Comparison of ENCODE assay signal across 9 cellular contexts in the genomic region with DNA sequence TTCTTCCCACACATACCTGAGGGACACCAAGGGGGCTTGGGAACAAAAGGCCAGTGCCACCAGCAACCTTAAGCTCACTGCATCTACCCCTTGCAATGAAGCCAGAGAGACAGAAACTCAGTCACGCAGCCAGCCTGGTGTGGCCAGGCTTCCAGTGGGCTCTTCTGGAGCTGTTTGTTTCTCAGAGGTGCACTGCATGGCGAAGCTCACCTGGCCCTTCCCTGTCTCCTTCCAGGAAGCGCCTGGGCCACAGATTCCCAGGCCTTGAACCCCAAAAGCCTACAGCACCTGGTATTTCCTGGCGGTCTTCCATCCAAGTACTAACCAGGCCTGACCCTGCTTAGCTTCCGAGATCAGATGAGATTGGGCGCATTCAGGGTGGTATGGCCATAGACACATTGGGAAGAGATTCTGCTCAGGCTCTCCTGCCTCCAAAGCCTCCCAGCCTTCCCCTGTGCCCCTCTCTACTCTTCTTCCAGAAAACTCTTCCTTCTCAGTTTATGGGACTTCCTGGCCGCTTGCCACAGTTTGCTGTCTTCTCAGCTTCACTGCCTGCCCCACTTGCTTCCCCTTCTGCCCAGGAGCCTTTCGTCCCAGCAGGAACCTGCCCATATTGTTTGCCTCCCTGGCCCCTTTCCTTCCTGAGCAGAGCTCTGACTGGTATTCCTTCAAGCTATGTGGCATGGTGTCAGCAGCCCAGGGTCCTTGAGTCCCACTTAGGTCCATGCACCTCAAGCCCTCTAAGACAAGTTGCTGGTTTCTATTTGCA. TPM values are rescaled to one million over a fixed set of nuclear protein-coding genes. Genes with fewer than 3 reads are reported as not detected.
DNase-seq lines count a peak whose midpoint lies in the region; ATAC-seq and TF ChIP-seq lines count a peak whose summit lies in the region.
"Had no signal": no experiment of that assay in that cellular context is flagged by ENCODE, and none has a peak within 500 bp of the region (broad histone marks: within the 10 kb centered on the region; RNA-seq: fewer than 3 reads in every experiment).

No MANE protein-coding gene starts in this region.

- H3K4me3 ChIP-seq in heart left ventricle (peak overlapping the region in 7 of 12 donors; percentile 6 to 98 (median 76)), adrenal gland (peak overlapping the region in 1 of 4 donors; percentile 82), mesenchymal stem cell (ENCODE audit: insufficient read depth in 1 of 2, low read depth in 1 of 2, low read length in 2 of 2) (peak overlapping the region in 1 of 2 experiments; percentile 95), vagina (peak overlapping the region; percentile 73 to 92)

- intact Hi-C loops in heart left ventricle (cut with DNase I): loop anchor here in 8 of 10 donors (2.0 to 10.0 kb wide), 6 partner anchors 17 to 267 kb away; a partner anchor contains a TSS
- intact Hi-C loops in cardiac septum (cut with DNase I): loop anchor here (2.0 to 10.0 kb wide), 2 partner anchors 19 to 423 kb away; a partner anchor contains a TSS
- intact Hi-C loops in adrenal gland (cut with DNase I): no loop called here
- intact Hi-C loops in vagina (cut with DNase I): loop anchor here (2.0 to 5.0 kb wide), 2 partner anchors 17 to 39 kb away; a partner anchor contains a TSS

- H2BK15ac ChIP-seq in mesenchymal stem cell (ENCODE audit: low read depth, poor library complexity, severe bottlenecking): no peak overlapping the region

- H3K79me1 ChIP-seq in mesenchymal stem cell (replicated peaks; ENCODE audit: low read length, poor library complexity, severe bottlenecking): peaks cover 15% of the 10 kb centered on the region

- H4K8ac ChIP-seq in mesenchymal stem cell (ENCODE audit: low read length): no peak overlapping the region

- TF ChIP-seq CTCF in heart left ventricle (IDR thresholded peaks at IDR 0.05) (no peak), adrenal gland (IDR thresholded peaks at IDR 0.05) (no peak), vagina (IDR thresholded peaks at IDR 0.05) (no peak)

- DNase-seq in heart left ventricle (no peak), cardiac septum (ENCODE audit: low spot score) (no peak), adrenal gland (peak in 2 of 7 donors; percentile 47 to 60), mesenchymal stem cell (no peak), vagina (ENCODE audit: extremely low spot score in 2 of 2) (no peak), midbrain (lab: John Stamatoyannopoulos, UW) (no peak), HCEC 1CT (no peak)
- DNase-seq in stimulated activated CD4-positive, alpha-beta T cell treated with anti-CD3 and anti-CD28 coated beads, Interleukin-4, amount 100 ng/mL, for 1 hour: no peak
- DNase-seq: T-helper 9 cell had no signal

- no peak overlapping the region for H3K4ac ChIP-seq in mesenchymal stem cell (ENCODE audit: low read depth in 1 of 2, low read length in 2 of 2)

- H4K91ac ChIP-seq in mesenchymal stem cell (ENCODE audit: low read length): no peak overlapping the region

- no peak overlapping the region for H3K4me2 ChIP-seq in mesenchymal stem cell (ENCODE audit: low read length, poor library complexity, severe bottlenecking)

- no peak overlapping the region for H3K23ac ChIP-seq in mesenchymal stem cell (ENCODE audit: low read length in 2 of 2)

- H3K9ac ChIP-seq in mesenchymal stem cell (ENCODE audit: low read length): peak overlapping the region; percentile 96

- H2AK5ac ChIP-seq in mesenchymal stem cell (ENCODE audit: low read length, severe bottlenecking): no peak overlapping the region

- H3K14ac ChIP-seq in mesenchymal stem cell (ENCODE audit: low read length in 2 of 2): no peak overlapping the region

- H2BK120ac ChIP-seq in mesenchymal stem cell (ENCODE audit: low read depth, low read length): no peak overlapping the region

- no peak overlapping the region for H2BK12ac ChIP-seq in mesenchymal stem cell (ENCODE audit: low read length in 2 of 2)

- no peak for ATAC-seq in heart left ventricle

- WGBS in heart left ventricle, 4 donors: 73 to 92% (median 84%) methylated on average over 6 to 8 of the region's 8 CpGs
- 65 to 75% (median 73%) methylated on average over 7 to 8 of the region's 8 CpGs for WGBS in adrenal gland, 4 donors
- WGBS in mesenchymal stem cell: 97% methylated on average over 8 of the region's 8 CpGs

- no peak overlapping the region for H2BK5ac ChIP-seq in mesenchymal stem cell (ENCODE audit: low read depth, low read length, poor library complexity, severe bottlenecking)

- H2AFZ ChIP-seq in mesenchymal stem cell (ENCODE audit: low read depth, low read length): no peak overlapping the region

- H3K27ac ChIP-seq in heart left ventricle: peak overlapping the region in 10 of 12 donors; percentile 85 to 98 (median 92)
- peak overlapping the region in 4 of 5 donors; percentile 82 to 96 (median 86) for H3K27ac ChIP-seq in adrenal gland
- H3K27ac ChIP-seq in mesenchymal stem cell (ENCODE audit: low read length, poor library complexity, severe bottlenecking): no peak overlapping the region
- peak overlapping the region; percentile 82 for H3K27ac ChIP-seq in vagina

- H3K9me3 ChIP-seq in heart left ventricle: no peaks in the 10 kb centered on the region
- H3K9me3 ChIP-seq in adrenal gland (replicated peaks in 1 of 3): no peaks in the 10 kb centered on the region
- H3K9me3 ChIP-seq in mesenchymal stem cell (ENCODE audit: control insufficient read depth, low read length): no peaks in the 10 kb centered on the region
- no peaks in the 10 kb centered on the region for H3K9me3 ChIP-seq in vagina

- H3K27me3 ChIP-seq in heart left ventricle (no peaks in the 10 kb centered on the region), adrenal gland (no peaks in the 10 kb centered on the region), mesenchymal stem cell (ENCODE audit: control insufficient read depth in 1 of 2, insufficient read depth in 1 of 2, low read length in 2 of 2) (no peaks in the 10 kb centered on the region), vagina (no peaks in the 10 kb centered on the region)

- TF ChIP-seq POLR2A in heart left ventricle (IDR thresholded peaks at IDR 0.05): no peak
- TF ChIP-seq POLR2A in adrenal gland (IDR thresholded peaks at IDR 0.05): no peak
- no peak for TF ChIP-seq POLR2A in vagina (IDR thresholded peaks at IDR 0.05)

- no peak overlapping the region for H3K18ac ChIP-seq in mesenchymal stem cell (ENCODE audit: low read depth in 1 of 2, low read length in 2 of 2)

- H3K36me3 ChIP-seq in heart left ventricle (peaks cover 0 to 41% (median 25%) of the 10 kb centered on the region in 9 donors), adrenal gland (replicated peaks in 1 of 2) (peaks cover 0 to 29% of the 10 kb centered on the region in 2 donors), mesenchymal stem cell (ENCODE audit: control insufficient read depth in 1 of 2, insufficient read depth in 2 of 2, low read depth in 1 of 2, low read length in 2 of 2) (peaks cover 49 to 55% of the 10 kb centered on the region in 2 experiments), vagina (peaks cover 0 to 8% of the 10 kb centered on the region in 2 donors)

- H3K4me1 ChIP-seq in heart left ventricle (peaks cover 0 to 74% (median 43%) of the 10 kb centered on the region in 12 donors), adrenal gland (replicated peaks in 1 of 2) (peaks cover 46 to 75% of the 10 kb centered on the region in 2 donors), mesenchymal stem cell (ENCODE audit: control insufficient read depth, insufficient read depth, low read depth, low read length) (peaks cover 31% of the 10 kb centered on the region), vagina (peaks cover 49% of the 10 kb centered on the region)

RNA-seq across cellular contexts. Expression of a gene that starts 1.6 kb away (rescaled TPM):
- 10 to 100 TPM; 21.2 to 80.3 (median 65.4) TPM for total RNA-seq in heart left ventricle
- 10 to 100 TPM; 61.4 to 65.1 TPM for polyA plus RNA-seq in heart left ventricle
- 67.1 TPM for total RNA-seq in cardiac septum
- total RNA-seq in adrenal gland: 10 to 100 TPM in 7 of 8 donors, 1 to 10 TPM in 1; 9.9 to 78.7 (median 49.7) TPM
- polyA plus RNA-seq in adrenal gland: 10 to 100 TPM; 36.1 to 45.7 (median 43.2) TPM
- polyA plus RNA-seq in mesenchymal stem cell (2013, experiment 1 of 2): 18.8 TPM
- 19.6 TPM for polyA plus RNA-seq in mesenchymal stem cell (2013, experiment 2 of 2)
- 12.8 TPM for total RNA-seq in vagina

RNA-seq across cellular contexts. Expression of a gene that starts 16.4 kb away (rescaled TPM):
- total RNA-seq in heart left ventricle (10 to 100 TPM in 7 of 9 donors, 1 to 10 TPM in 2; 3.8 to 26.3 (median 21.9) TPM), cardiac septum (29.3 TPM), adrenal gland (10 to 100 TPM in 7 of 8 donors, 1 to 10 TPM in 1; 7.4 to 82.3 (median 38.9) TPM), vagina (25.8 TPM)
- polyA plus RNA-seq in heart left ventricle (10 to 100 TPM; 16.5 to 33.6 TPM), adrenal gland (100 to 1,000 TPM in 2 of 3 donors, 10 to 100 TPM in 1; 13.4 to 233 (median 144) TPM)
- polyA plus RNA-seq in mesenchymal stem cell (2013, experiment 1 of 2): 50.8 TPM
- polyA plus RNA-seq in mesenchymal stem cell (2013, experiment 2 of 2): 51.3 TPM

RNA-seq across cellular contexts. Expression of a gene that starts 20.8 kb away (rescaled TPM):
- total RNA-seq in heart left ventricle (100 to 1,000 TPM; 145 to 305 (median 194) TPM), cardiac septum (141 TPM), adrenal gland (100 to 1,000 TPM; 138 to 315 (median 235) TPM), vagina (193 TPM)
- polyA plus RNA-seq in heart left ventricle (100 to 1,000 TPM; 298 to 304 TPM), adrenal gland (100 to 1,000 TPM; 240 to 556 (median 328) TPM)
- polyA plus RNA-seq in mesenchymal stem cell (2013, experiment 1 of 2): 203 TPM
- polyA plus RNA-seq in mesenchymal stem cell (2013, experiment 2 of 2): 206 TPM

RNA-seq across cellular contexts. Expression of a gene that starts 26.6 kb away (rescaled TPM):
- total RNA-seq in heart left ventricle (10 to 100 TPM; 43.6 to 91.3 (median 68.3) TPM), cardiac septum (92.2 TPM), adrenal gland (100 to 1,000 TPM in 4 of 8 donors, 10 to 100 TPM in 4; 63.7 to 191 (median 99.8) TPM), vagina (70.2 TPM)
- polyA plus RNA-seq in heart left ventricle (10 to 100 TPM; 35.2 to 71.1 TPM), adrenal gland (100 to 1,000 TPM in 1 of 3 donors, 10 to 100 TPM in 2; 27.3 to 339 (median 50.5) TPM)
- 12.6 TPM for polyA plus RNA-seq in mesenchymal stem cell (2013, experiment 1 of 2)
- polyA plus RNA-seq in mesenchymal stem cell (2013, experiment 2 of 2): 11.8 TPM

RNA-seq across cellular contexts. Expression of a gene that starts 57.0 kb away (rescaled TPM):
- total RNA-seq in heart left ventricle (1 to 10 TPM in 4 of 9 donors, under 1 TPM in 5; 0.25 to 1.6 (median 0.94) TPM), cardiac septum (2.3 TPM), adrenal gland (1 to 10 TPM; 1.5 to 9.4 (median 3.9) TPM), vagina (0.98 TPM)
- polyA plus RNA-seq in heart left ventricle (1 to 10 TPM in 1 of 2 donors, under 1 TPM in 1; 0.88 to 3.1 TPM), adrenal gland (1 to 10 TPM in 2 of 3 donors, under 1 TPM in 1; 0.97 to 2.9 (median 2.7) TPM)
- 0.47 TPM for polyA plus RNA-seq in mesenchymal stem cell (2013, experiment 1 of 2)
- polyA plus RNA-seq in mesenchymal stem cell (2013, experiment 2 of 2): 0.48 TPM

Comparison
In these comparisons a context has a peak if more than half of its experiments do, and no peak if none do; other contexts are left out.
1. intact Hi-C loops: an anchor here in heart left ventricle (2.0 to 10.0 kb wide), cardiac septum (2.0 to 10.0 kb wide) and vagina (2.0 to 5.0 kb wide); none called in adrenal gland.